ENCODE assay signal across 8 cellular contexts in genomic region chr6:27138837-27139752, GRCh38.
DNase-seq lines count a peak whose midpoint lies in the region; ATAC-seq and TF ChIP-seq lines count a peak whose summit lies in the region.

No MANE protein-coding gene starts in this region.

- no peaks in the 10 kb centered on the region for H3K27me3 Mint-ChIP-seq in natural killer cell (ENCODE audit: low read depth in 2 of 2)

- H4K20me1 ChIP-seq in HCT116 (ENCODE audit: insufficient read depth) = no peaks in the 10 kb centered on the region

- RAD21 ChIA-PET in HCT116 (lab: Charles Lee; ENCODE audit: low non-redundant PET in 1 of 2, low total read pairs in 2 of 2, uncharacterized antibody in 2 of 2, unreplicated experiment in 2 of 2) = no interaction called here

- no peak for ATAC-seq in HCT116
- ATAC-seq in natural killer cell = peak; percentile 89 to 92 (median 91)

- peak overlapping the region; percentile 97 to 98 for H3K27ac Mint-ChIP-seq in natural killer cell

- intact Hi-C loops in HCT116 (cut with micrococcal nuclease) (no loop called here), esophagus squamous epithelium (cut with DNase I) (loop anchor here (10.0 kb wide), 1 partner anchor 1014 kb away; a partner anchor contains a TSS), natural killer cell (cut with micrococcal nuclease) (loop anchor here (2.0 kb wide), 1 partner anchor 940 kb away; a partner anchor contains a TSS)

- H3K4me2 ChIP-seq in HCT116 (ENCODE audit: low read length) = no peak overlapping the region

- peaks cover 37 to 41% of the 10 kb centered on the region in 2 donors for H3K4me1 Mint-ChIP-seq in natural killer cell

- H3K27ac ChIP-seq in HCT116 (ENCODE audit: low read depth, low read length) (peak overlapping the region; percentile 16; the same call in 1 of the 2 replicates), esophagus squamous epithelium (peak overlapping the region; percentile 87 to 94 (median 90)), tibial nerve (peak overlapping the region; percentile 29 to 87 (median 83))

- TF ChIP-seq RAD21 in HCT116 (IDR thresholded peaks at IDR 0.05; ENCODE audit: low read depth) = no peak

- peak in 1 of 2 donors; percentile 79 for TF ChIP-seq EP300 in tibial nerve (IDR thresholded peaks at IDR 0.05)

- no peaks in the 10 kb centered on the region for H3K9me2 ChIP-seq in HCT116 (ENCODE audit: insufficient read depth)

- BruUV-seq in HCT116 (replicated peaks; lab: Mats Ljungman, UMichigan) = no TSS peak

- H3K27me3 ChIP-seq in HCT116 (ENCODE audit: insufficient read depth, low read length) (no peaks in the 10 kb centered on the region), esophagus squamous epithelium (no peaks in the 10 kb centered on the region), tibial nerve (peaks cover 0 to 13% of the 10 kb centered on the region in 2 donors)

- no peak overlapping the region for H2AFZ ChIP-seq in HCT116 (ENCODE audit: low read depth, low read length, poor library complexity, severe bottlenecking)

- no peak for TF ChIP-seq CTCF in HCT116 (IDR thresholded peaks at IDR 0.05 in 2 of 3, conservative IDR thresholded peaks at IDR 0.05 in 1 of 3; ENCODE audit: borderline replicate concordance in 1 of 3, insufficient read depth in 1 of 3, low read depth in 2 of 3, low read length in 2 of 3)
- TF ChIP-seq CTCF in esophagus squamous epithelium (IDR thresholded peaks at IDR 0.05) = peak in 1 of 6 experiments; percentile 18
- TF ChIP-seq CTCF in natural killer cell (IDR thresholded peaks at IDR 0.05) = no peak
- TF ChIP-seq CTCF in tibial nerve (IDR thresholded peaks at IDR 0.05) = no peak

- no peak overlapping the region for H3K9ac ChIP-seq in HCT116 (ENCODE audit: low read length)

- DNase-seq in HCT116 (ENCODE audit: low read depth, low spot score) (no peak), NCI-H146 (lab: John Stamatoyannopoulos, UW) (peak; percentile 98), esophagus squamous epithelium (lab: John Stamatoyannopoulos, UW) (no peak), natural killer cell (peak; percentile 59), tibial nerve (ENCODE audit: low spot score in 2 of 2) (peak in 1 of 2 donors; percentile 41), NCI-H226 (no peak)
- peak; percentile 54 for DNase-seq in activated CD8-positive, alpha-beta memory T cell treated with anti-CD3 and anti-CD28 coated beads, Interleukin-2, amount 50 U/mL, for 4 hours

- 7 to 13% methylated on average over 14 to 33 of the region's 36 CpGs for WGBS in esophagus squamous epithelium, 2 donors
- WGBS in tibial nerve, 2 donors = 7 to 10% methylated on average over 29 to 36 of the region's 36 CpGs

- H3K4me1 ChIP-seq in HCT116 (ENCODE audit: control insufficient read depth in 1 of 2, insufficient read depth in 2 of 2, low read length in 2 of 2) = peaks cover 8 to 10% of the 10 kb centered on the region in 2 experiments; a peak in 3 of 4 replicates
- H3K4me1 ChIP-seq in esophagus squamous epithelium = peaks cover 0 to 54% (median 18%) of the 10 kb centered on the region in 3 donors
- H3K4me1 ChIP-seq in tibial nerve = peaks cover 0 to 12% (median 4%) of the 10 kb centered on the region in 4 donors

- H3K79me2 ChIP-seq in HCT116 (ENCODE audit: insufficient read depth, low read length) = no peaks in the 10 kb centered on the region

- POLR2A ChIA-PET in HCT116 (lab: Charles Lee) = interaction anchor here (0.7 to 2.9 kb wide), 2 partner anchors 7 to 11 kb away, joined by 5 to 20 read pairs; a partner anchor contains a TSS

- CTCF ChIA-PET in HCT116 (lab: Charles Lee) = no interaction called here

- no peaks in the 10 kb centered on the region for H3K9me3 Mint-ChIP-seq in natural killer cell

- H3K4me3 ChIP-seq in HCT116 (replicated peaks in 1 of 2; ENCODE audit: low read depth in 1 of 2, low read length in 2 of 2) = no peak overlapping the region
- peak overlapping the region; percentile 50 to 77 (median 66) for H3K4me3 ChIP-seq in esophagus squamous epithelium
- H3K4me3 ChIP-seq in tibial nerve = peak overlapping the region; percentile 27 to 62 (median 52)

- H3K36me3 ChIP-seq in HCT116 (ENCODE audit: control insufficient read depth in 1 of 2, insufficient read depth in 2 of 2, low read length in 2 of 2) (no peaks in the 10 kb centered on the region), esophagus squamous epithelium (peaks cover 0 to 4% (median 0%) of the 10 kb centered on the region in 3 donors), tibial nerve (no peaks in the 10 kb centered on the region)

- TF ChIP-seq POLR2A in GM10847 (IDR thresholded peaks at IDR 0.05; ENCODE audit: extremely low read depth, insufficient read length) (peak; percentile 99), HCT116 (IDR thresholded peaks at IDR 0.05; ENCODE audit: borderline replicate concordance, extremely low read depth, insufficient read depth, insufficient read length) (no peak), esophagus squamous epithelium (IDR thresholded peaks at IDR 0.05) (peak in 2 of 4 donors; percentile 55 to 83), tibial nerve (IDR thresholded peaks at IDR 0.05) (peak; percentile 10 to 35)

- H3K4me3 Mint-ChIP-seq in natural killer cell = peak overlapping the region; percentile 93

- no peaks in the 10 kb centered on the region for H3K36me3 Mint-ChIP-seq in natural killer cell

- H3K9me3 ChIP-seq in HCT116 (ENCODE audit: control insufficient read depth in 1 of 2, insufficient read depth in 1 of 2, low read depth in 1 of 2, low read length in 2 of 2) (no peaks in the 10 kb centered on the region), esophagus squamous epithelium (no peaks in the 10 kb centered on the region), tibial nerve (no peaks in the 10 kb centered on the region)

TF ChIP-seq in HCT116, 20 proteins besides CTCF, POLR2A, EP300 and RAD21:
- TF ChIP-seq YY1 (IDR thresholded peaks at IDR 0.05; ENCODE audit: extremely low read depth, insufficient replicate concordance, low read depth, low read length) = no peak
- TF ChIP-seq ZBTB33 (IDR thresholded peaks at IDR 0.05; ENCODE audit: extremely low read depth, insufficient replicate concordance, low read length) = no peak

Comparison
In these comparisons a context has a peak if more than half of its experiments do, and no peak if none do; other contexts are left out.
1. DNase-seq: peak in NCI-H146 (single experiment), activated CD8-positive, alpha-beta memory T cell treated with anti-CD3 and anti-CD28 coated beads, Interleukin-2, amount 50 U/mL, for 4 hours (single experiment) and natural killer cell (single experiment); none in HCT116 (single experiment), esophagus squamous epithelium (single experiment) and NCI-H226 (single experiment).
2. H3K27ac ChIP-seq: peak in every context shown above with its lines; median percentile 90 in esophagus squamous epithelium; 83 in tibial nerve; 16 in HCT116.
3. H3K4me3 ChIP-seq: peak in esophagus squamous epithelium (4 of 4) and tibial nerve (4 of 4); none in HCT116 (0 of 2).